ENCODE assay signal across 24 cellular contexts in genomic region chr17:43042025-43042424, GRCh38. TPM values are rescaled to one million over a fixed set of nuclear protein-coding genes. Genes with fewer than 3 reads are reported as not detected.
DNase-seq lines count a peak whose midpoint lies in the region; ATAC-seq and TF ChIP-seq lines count a peak whose summit lies in the region.
"Had no signal": no experiment of that assay in that cellular context is flagged by ENCODE, and none has a peak within 500 bp of the region (broad histone marks: within the 10 kb centered on the region; RNA-seq: fewer than 3 reads in every experiment).

No MANE protein-coding gene starts in this region.

- DNase-seq in AG08395 (ENCODE audit: low spot score) (peak; percentile 19), H9 (no peak), WTC11 (ENCODE audit: low spot score) (no peak), iris pigment epithelial cell (ENCODE audit: low read depth) (peak; percentile 1), nucleus accumbens (lab: John Stamatoyannopoulos, UW) (no peak), NCI-H1930 (lab: John Stamatoyannopoulos, UW) (no peak), RWPE1 (ENCODE audit: low spot score) (no peak)
- DNase-seq: activated CD4-positive, CD25-positive, alpha-beta regulatory T cell treated with anti-CD3 and anti-CD28 coated beads, Interleukin-2, amount 50 U/mL, for 72 hours; activated effector memory CD4-positive, alpha-beta T cell treated with Interleukin-2 at 50 U/mL for 16 hours; cerebellar nuclear complex; effector memory CD8-positive, alpha-beta T cell; HCEC 1CT; heart right ventricle; mesenchymal stem cell; NCI-H2081; SIG-M5; stimulated activated naive CD4-positive, alpha-beta T cell had no signal

- no peaks in the 10 kb centered on the region for H3K27me3 ChIP-seq in H9 (ENCODE audit: insufficient read depth, low read length)
- H3K27me3 ChIP-seq: heart right ventricle, right atrium auricular region had no signal

- H3K9me3 ChIP-seq in H9 (ENCODE audit: control insufficient read depth, low read depth, low read length), result no peaks in the 10 kb centered on the region
- H3K9me3 ChIP-seq: A549, heart right ventricle, right atrium auricular region had no signal

- no peak overlapping the region for H3T11ph ChIP-seq in H9 (ENCODE audit: low read length)

- no peak overlapping the region for H4K91ac ChIP-seq in H9 (ENCODE audit: insufficient read length, low read depth, low read length)

- H3K27ac ChIP-seq in H9 (ENCODE audit: insufficient read length, low read depth, low read length) (no peak overlapping the region), RWPE1 (no peak overlapping the region)
- H3K27ac ChIP-seq: A549, heart right ventricle, HL-60, KMS-11, right atrium auricular region had no signal

- H2BK20ac ChIP-seq in H9 (ENCODE audit: low read depth, low read length, poor library complexity, severe bottlenecking), result no peak overlapping the region

- H3K4me1 Mint-ChIP-seq in H9 (peaks cover 48 to 58% of the 10 kb centered on the region in 2 experiments), WTC11 (peaks cover 54% of the 10 kb centered on the region)
- H3K4me1 Mint-ChIP-seq: nephron had no signal

- no peaks in the 10 kb centered on the region for H3K27me3 Mint-ChIP-seq in H9 (ENCODE audit: low read depth)
- no peaks in the 10 kb centered on the region for H3K27me3 Mint-ChIP-seq in WTC11 (ENCODE audit: low read depth)
- H3K27me3 Mint-ChIP-seq: effector memory CD8-positive, alpha-beta T cell; type B pancreatic cell had no signal

- H3K4ac ChIP-seq in H9 (ENCODE audit: low read depth, low read length), result no peak overlapping the region

- H3K23ac ChIP-seq in H9 (ENCODE audit: insufficient read length, low read depth, low read length), result no peak overlapping the region

- CTCF ChIA-PET in WTC11 (lab: Charles Lee) (interaction anchor here (0.6 to 4.3 kb wide), 5 partner anchors 15 to 164 kb away, joined by 4 to 45 read pairs (median 5); partner anchors contain the start of genes RND2, RPL27 and VAT1), RWPE1 (lab: Yijun Ruan, JAX) (interaction anchor here (0.7 kb wide), 1 partner anchor 71 kb away, joined by 3 read pairs; no protein-coding TSS in a partner anchor)

- H3K79me1 ChIP-seq in H9 (ENCODE audit: insufficient read depth, low read depth, low read length, poor library complexity, severe bottlenecking), result no peaks in the 10 kb centered on the region

- no peaks in the 10 kb centered on the region for H3K23me2 ChIP-seq in H9 (ENCODE audit: insufficient read length, low read depth, low read length, poor library complexity, severe bottlenecking)

- no peak overlapping the region for H3K14ac ChIP-seq in H9 (ENCODE audit: insufficient read depth, low read length)

- H3K4me3 Mint-ChIP-seq in H9 (peak overlapping the region in 1 of 2 experiments; percentile 20; a peak in 2 of 5 replicates), WTC11 (peak overlapping the region; percentile 2; the same call in 1 of the 2 replicates)
- H3K4me3 Mint-ChIP-seq: effector memory CD8-positive, alpha-beta T cell; nephron; type B pancreatic cell had no signal

- H2AFZ ChIP-seq in H9 (ENCODE audit: low read length), result no peak overlapping the region

- no peak overlapping the region for H2BK15ac ChIP-seq in H9 (ENCODE audit: low read depth, low read length)

- no peak overlapping the region for H3K56ac ChIP-seq in H9 (ENCODE audit: insufficient read length, low read depth, low read length)

- no peak overlapping the region for H2BK12ac ChIP-seq in H9 (ENCODE audit: insufficient read length, low read depth, low read length)

- POLR2A ChIA-PET in WTC11 (lab: Charles Lee), result interaction anchor here (0.6 to 2.0 kb wide), 2 partner anchors 18 to 24 kb away, joined by 3 to 4 read pairs; no protein-coding TSS in a partner anchor
- POLR2A ChIA-PET in RWPE1 (lab: Yijun Ruan, JAX; ENCODE audit: low non-redundant PET), result no interaction called here

- no peaks in the 10 kb centered on the region for H4K20me1 ChIP-seq in H9 (ENCODE audit: control insufficient read depth, insufficient read depth, insufficient read length)

- no peak overlapping the region for H3K9ac ChIP-seq in H9 (ENCODE audit: extremely low read depth, insufficient read length, low read length)
- H3K9ac ChIP-seq: KMS-11 had no signal

- peak overlapping the region; percentile 92 to 98 (median 96) for H3K27ac Mint-ChIP-seq in H9
- peak overlapping the region; percentile 98 for H3K27ac Mint-ChIP-seq in WTC11
- H3K27ac Mint-ChIP-seq: effector memory CD8-positive, alpha-beta T cell; nephron; type B pancreatic cell had no signal

- H3K4me1 ChIP-seq in H9 (ENCODE audit: insufficient read depth, low read length), result peaks cover 13% of the 10 kb centered on the region; the same call in 1 of the 2 replicates
- H3K4me1 ChIP-seq: A549, heart right ventricle, right atrium auricular region had no signal

- TF ChIP-seq CTCF in H9 (conservative IDR thresholded peaks at IDR 0.05), result 0 out of 3 replicates have a peak, but pooled peaks have one; percentile 10
- TF ChIP-seq CTCF in WTC11 (IDR thresholded peaks at IDR 0.05), result no peak
- no peak for TF ChIP-seq CTCF in RWPE1 (conservative IDR thresholded peaks at IDR 0.05; ENCODE audit: low read depth)

- WGBS in H9 (ENCODE audit: extremely low coverage, insufficient read length, low lambda C conversion rate), result no CpG with 5 or more reads among the region's 3 CpGs

- H3K4me2 ChIP-seq in H9 (ENCODE audit: insufficient read depth, insufficient read length, low read length), result peak overlapping the region; percentile 9
- H3K4me2 ChIP-seq: A549, KMS-11 had no signal

- no peak overlapping the region for H4K5ac ChIP-seq in H9 (ENCODE audit: insufficient read length, low read depth, low read length)

- no peak overlapping the region for H2BK120ac ChIP-seq in H9 (ENCODE audit: low read depth, low read length, poor library complexity, severe bottlenecking)

- H3K36me3 Mint-ChIP-seq in H9 (ENCODE audit: insufficient read depth in 1 of 3, low read depth in 3 of 3) (peaks cover 9 to 19% (median 18%) of the 10 kb centered on the region in 3 experiments; a peak in 6 of 7 replicates), WTC11 (peaks cover 12% of the 10 kb centered on the region)
- H3K36me3 Mint-ChIP-seq: type B pancreatic cell had no signal

- H3K9me3 Mint-ChIP-seq in H9, result no peaks in the 10 kb centered on the region; a peak in 1 of 5 replicates
- H3K9me3 Mint-ChIP-seq in WTC11, result no peaks in the 10 kb centered on the region
- H3K9me3 Mint-ChIP-seq: effector memory CD8-positive, alpha-beta T cell; nephron; type B pancreatic cell had no signal

- H3K79me2 ChIP-seq in H9 (ENCODE audit: insufficient read depth, low read length), result no peaks in the 10 kb centered on the region

- no peak overlapping the region for H3K18ac ChIP-seq in H9 (ENCODE audit: insufficient read length, low read depth, low read length)

- no peak overlapping the region for H2BK5ac ChIP-seq in H9 (ENCODE audit: insufficient read length, low read length)

- peak; percentile 52 for ATAC-seq in WTC11
- ATAC-seq in HG03108 (IDR thresholded peaks at IDR 0.05; ENCODE audit: unreplicated experiment), result no peak
- ATAC-seq: A549; effector memory CD8-positive, alpha-beta T cell; heart right ventricle had no signal

- no peak overlapping the region for H4K8ac ChIP-seq in H9 (replicated peaks; ENCODE audit: insufficient read length, low read depth, low read length)

- no peak overlapping the region for H2AK5ac ChIP-seq in H9 (ENCODE audit: insufficient read length, low read length)

TF ChIP-seq in WTC11, 78 proteins besides CTCF, POLR2A, EP300 and RAD21 (continues in another document):
- TF ChIP-seq ZNF512 (CRISPR knock-in tag; IDR thresholded peaks at IDR 0.05; ENCODE audit: borderline replicate concordance) (no peak), NFE2L1 (CRISPR knock-in tag; IDR thresholded peaks at IDR 0.05) (no peak), GRHL2 (CRISPR knock-in tag; IDR thresholded peaks at IDR 0.05; ENCODE audit: insufficient replicate concordance, severe bottlenecking) (no peak), ZNF281 (CRISPR knock-in tag; IDR thresholded peaks at IDR 0.05) (no peak), ZNF671 (CRISPR knock-in tag; IDR thresholded peaks at IDR 0.05) (no peak), ATF1 (CRISPR knock-in tag; IDR thresholded peaks at IDR 0.05) (no peak)

RNA-seq across cellular contexts. Expression of gene RND2, which starts 17.0 kb away (rescaled TPM):
- 47.8 and 50.7 TPM in 2 replicates for total RNA-seq in H9 (2021)
- 46.9 to 51.8 TPM (median 50.2 TPM) in 3 replicates for total RNA-seq in WTC11 (2021)

RNA-seq across cellular contexts. Expression of gene VAT1, which starts 19.8 kb away (rescaled TPM):
- 262 and 274 TPM in 2 replicates for total RNA-seq in H9 (2021)
- 291 to 298 TPM (median 296 TPM) in 3 replicates for total RNA-seq in WTC11 (2021)

RNA-seq across cellular contexts. Expression of gene IFI35, which starts 35.4 kb away (rescaled TPM):
- total RNA-seq in H9 (2021) (3.1 and 4.2 TPM in 2 replicates), WTC11 (2021) (3.0 to 4.7 TPM (median 3.8 TPM) in 3 replicates)

RNA-seq across cellular contexts. Expression of gene RPL27, which starts 43.8 kb away (rescaled TPM):
- total RNA-seq in H9 (2021) (1,514 and 1,552 TPM in 2 replicates), WTC11 (2021) (1,391 to 1,553 TPM (median 1,518 TPM) in 3 replicates)

Comparison
In these comparisons a context has a peak if more than half of its experiments do, and no peak if none do; other contexts are left out.
1. DNase-seq: peak in AG08395 (single experiment) and iris pigment epithelial cell (single experiment); none in H9 (single experiment), WTC11 (single experiment), nucleus accumbens (0 of 56), NCI-H1930 (0 of 2) and RWPE1 (single experiment).